22 cellular contexts compared by ENCODE assay signal in the genomic region with DNA sequence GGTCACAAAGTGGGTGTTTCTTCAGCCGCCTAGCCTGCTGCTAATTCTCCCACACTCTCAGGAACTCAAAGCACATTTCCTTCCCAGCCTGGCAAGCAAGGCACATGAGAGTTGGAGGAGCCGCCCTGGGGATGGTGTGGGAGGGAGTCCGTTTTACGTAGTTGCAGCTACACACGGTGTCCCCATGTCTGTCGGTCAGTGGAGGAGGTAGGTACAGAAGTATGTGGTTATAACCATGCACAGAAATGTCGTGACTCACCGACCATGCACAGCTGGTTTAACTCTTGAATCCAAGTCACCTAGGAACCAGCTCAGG. TPM values are rescaled to one million over a fixed set of nuclear protein-coding genes. Genes with fewer than 3 reads are reported as not detected.
DNase-seq lines count a peak whose midpoint lies in the region; ATAC-seq and TF ChIP-seq lines count a peak whose summit lies in the region.
"Had no signal": no experiment of that assay in that cellular context is flagged by ENCODE, and none has a peak within 500 bp of the region (broad histone marks: within the 10 kb centered on the region; RNA-seq: fewer than 3 reads in every experiment).

No MANE protein-coding gene starts in this region.

- H3K9me2 ChIP-seq in GM23248 (ENCODE audit: insufficient read depth) (no peaks in the 10 kb centered on the region), SK-N-SH (no peaks in the 10 kb centered on the region)

- peaks cover 0 to 4% (median 0%) of the 10 kb centered on the region in 11 donors for H3K9me3 Mint-ChIP-seq in naive thymus-derived CD4-positive, alpha-beta T cell
- H3K9me3 Mint-ChIP-seq: CD4-positive, alpha-beta memory T cell; endodermal cell; stimulated activated naive CD8-positive, alpha-beta T cell treated with anti-CD3 and anti-CD28 coated beads, Interleukin-15, Interleukin-2, amounts not matched to agents 100 ng/mL and 50 ng/mL, for 24 hours had no signal

- H2AFZ ChIP-seq in GM23248 (no peak overlapping the region), SK-N-SH (ENCODE audit: low read depth) (0 out of 2 replicates have a peak overlapping the region, but pooled peaks have one; percentile 42)

- H3K79me2 ChIP-seq in GM23248 (ENCODE audit: insufficient read depth) (no peaks in the 10 kb centered on the region), SK-N-SH (ENCODE audit: insufficient read depth) (no peaks in the 10 kb centered on the region)

- peaks cover 0 to 4% (median 0%) of the 10 kb centered on the region in 5 donors for H3K27me3 Mint-ChIP-seq in naive thymus-derived CD4-positive, alpha-beta T cell

- DNase-seq in GM23248 (peak; percentile 29), SK-N-SH (no peak), foreskin keratinocyte (no peak), psoas muscle (no peak), tibial nerve (ENCODE audit: low spot score in 2 of 2) (no peak), NCI-H187 (lab: John Stamatoyannopoulos, UW) (no peak)
- DNase-seq in naive thymus-derived CD4-positive, alpha-beta T cell: no peak
- DNase-seq: activated effector memory CD4-positive, alpha-beta T cell treated with Interleukin-2 at 50 U/mL for 16 hours; amniotic stem cell; CD4-positive, alpha-beta memory T cell; endodermal cell; HCEC 1CT; MG63; NCI-H2029 treated with DMSO at 0.1 percent for 48 hours; NCI-H510A treated with DMSO at 0.1 percent for 48 hours; stimulated activated CD4-positive, alpha-beta T cell treated with anti-CD3 and anti-CD28 coated beads, Interleukin-15, amount 100 ng/mL, for 24 hours; T-helper 9 cell had no signal

- H3K4me3 ChIP-seq in GM23248 (no peak overlapping the region), SK-N-SH (ENCODE audit: low read depth in 2 of 2, low read length in 1 of 2) (no peak overlapping the region), psoas muscle (no peak overlapping the region), tibial nerve (no peak overlapping the region)
- no peak overlapping the region for H3K4me3 ChIP-seq in naive thymus-derived CD4-positive, alpha-beta T cell (ENCODE audit: low read length)
- H3K4me3 ChIP-seq: MG63 had no signal

- in situ Hi-C loops in GM23248 (cut with MboI): no loop called here

- H3K4me2 ChIP-seq in GM23248 (ENCODE audit: unreplicated experiment): no peak overlapping the region
- no peak overlapping the region for H3K4me2 ChIP-seq in SK-N-SH

- H3K36me3 Mint-ChIP-seq in naive thymus-derived CD4-positive, alpha-beta T cell: no peaks in the 10 kb centered on the region
- H3K36me3 Mint-ChIP-seq: CD4-positive, alpha-beta memory T cell had no signal

- H4K20me1 ChIP-seq in GM23248 (ENCODE audit: insufficient read depth) (no peaks in the 10 kb centered on the region), SK-N-SH (ENCODE audit: insufficient read depth) (no peaks in the 10 kb centered on the region)

- no peaks in the 10 kb centered on the region for H3K36me3 ChIP-seq in GM23248 (ENCODE audit: low read depth)
- H3K36me3 ChIP-seq in SK-N-SH (replicated peaks in 1 of 2; ENCODE audit: control insufficient read depth in 1 of 2, insufficient read depth in 2 of 2, low read length in 1 of 2): no peaks in the 10 kb centered on the region
- H3K36me3 ChIP-seq in psoas muscle (ENCODE audit: insufficient read depth in 1 of 2, low read depth in 1 of 2): no peaks in the 10 kb centered on the region
- no peaks in the 10 kb centered on the region for H3K36me3 ChIP-seq in naive thymus-derived CD4-positive, alpha-beta T cell (ENCODE audit: control insufficient read depth in 2 of 3, insufficient read depth in 3 of 3, low read length in 3 of 3)
- H3K36me3 ChIP-seq in tibial nerve: no peaks in the 10 kb centered on the region
- H3K36me3 ChIP-seq: MG63 had no signal

- no peak overlapping the region for H3K27ac ChIP-seq in GM23248
- H3K27ac ChIP-seq in SK-N-SH (ENCODE audit: low read depth in 2 of 2, low read length in 1 of 2): no peak overlapping the region
- H3K27ac ChIP-seq in foreskin keratinocyte: no peak overlapping the region
- no peak overlapping the region for H3K27ac ChIP-seq in psoas muscle
- H3K27ac ChIP-seq in naive thymus-derived CD4-positive, alpha-beta T cell (ENCODE audit: low read depth, low read length): no peak overlapping the region
- H3K27ac ChIP-seq in tibial nerve: no peak overlapping the region

- no peak for TF ChIP-seq EP300 in SK-N-SH (IDR thresholded peaks at IDR 0.05; ENCODE audit: borderline replicate concordance in 1 of 2, low read depth in 1 of 2, low read length in 1 of 2)
- TF ChIP-seq EP300 in tibial nerve (IDR thresholded peaks at IDR 0.05): no peak

- CTCF ChIA-PET in SK-N-SH (lab: Yijun Ruan, JAX): no interaction called here
- CTCF ChIA-PET in naive thymus-derived CD4-positive, alpha-beta T cell (lab: Charles Lee): no interaction called here

- no peaks in the 10 kb centered on the region for H3K4me1 Mint-ChIP-seq in naive thymus-derived CD4-positive, alpha-beta T cell
- H3K4me1 Mint-ChIP-seq: CD4-positive, alpha-beta memory T cell had no signal

- H3K9ac ChIP-seq in GM23248 (no peak overlapping the region), SK-N-SH (no peak overlapping the region)

- peaks cover 24% of the 10 kb centered on the region; the same call in 1 of the 2 replicates for H3F3A ChIP-seq in GM23248 (ENCODE audit: insufficient read depth)
- H3F3A ChIP-seq in SK-N-SH (replicated peaks; ENCODE audit: insufficient read depth): no peaks in the 10 kb centered on the region

- H3K27ac Mint-ChIP-seq in naive thymus-derived CD4-positive, alpha-beta T cell: peak overlapping the region in 1 of 9 donors; percentile 4
- H3K27ac Mint-ChIP-seq: CD4-positive, alpha-beta memory T cell; endodermal cell; stimulated activated naive CD8-positive, alpha-beta T cell treated with anti-CD3 and anti-CD28 coated beads, Interleukin-15, Interleukin-2, amounts not matched to agents 100 ng/mL and 50 ng/mL, for 24 hours had no signal

- 86 to 92% methylated on average over 8 of the region's 8 CpGs for WGBS in GM23248 (ENCODE audit: low coverage in 1 of 2, low lambda C conversion rate in 2 of 2, missing lambda C conversion rate in 2 of 2), 2 experiments
- 92% methylated on average over 2 of the region's 8 CpGs for WGBS in SK-N-SH (ENCODE audit: low lambda C conversion rate)
- 86 to 89% (median 88%) methylated on average over 8 of the region's 8 CpGs for WGBS in psoas muscle, 3 donors
- 74 to 90% methylated on average over 8 of the region's 8 CpGs for WGBS in tibial nerve, 2 donors

- no peak for TF ChIP-seq POLR2A in tibial nerve (IDR thresholded peaks at IDR 0.05)

- intact Hi-C loops in psoas muscle (cut with DNase I): loop anchor here in 1 of 2 donors (5.0 kb wide), 1 partner anchor 36 kb away; no protein-coding TSS in a partner anchor
- intact Hi-C loops in naive thymus-derived CD4-positive, alpha-beta T cell (cut with micrococcal nuclease): no loop called here

- POLR2A ChIA-PET in SK-N-SH (lab: Yijun Ruan, JAX): no interaction called here
- POLR2A ChIA-PET in naive thymus-derived CD4-positive, alpha-beta T cell (lab: Charles Lee): no interaction called here

- peak; percentile 37 for ATAC-seq in foreskin keratinocyte
- ATAC-seq in psoas muscle: peak in 3 of 4 donors; percentile 9 to 50 (median 29)
- no peak for ATAC-seq in naive thymus-derived CD4-positive, alpha-beta T cell
- no peak for ATAC-seq in HG03108 (IDR thresholded peaks at IDR 0.05; ENCODE audit: unreplicated experiment)
- ATAC-seq: activated CD4-positive, CD25-positive, alpha-beta regulatory T cell treated with anti-CD3 and anti-CD28 coated beads, Interleukin-2, amount 50 U/mL, for 24 hours had no signal

- no peak for TF ChIP-seq RAD21 in SK-N-SH (IDR thresholded peaks at IDR 0.05; ENCODE audit: low read length)

- no peak overlapping the region for H3K4me3 Mint-ChIP-seq in naive thymus-derived CD4-positive, alpha-beta T cell
- H3K4me3 Mint-ChIP-seq: CD4-positive, alpha-beta memory T cell; endodermal cell; stimulated activated naive CD8-positive, alpha-beta T cell treated with anti-CD3 and anti-CD28 coated beads, Interleukin-15, Interleukin-2, amounts not matched to agents 100 ng/mL and 50 ng/mL, for 24 hours had no signal

- H3K9me3 ChIP-seq in GM23248 (ENCODE audit: low read depth) (no peaks in the 10 kb centered on the region), SK-N-SH (no peaks in the 10 kb centered on the region), psoas muscle (no peaks in the 10 kb centered on the region), tibial nerve (no peaks in the 10 kb centered on the region)
- H3K9me3 ChIP-seq in naive thymus-derived CD4-positive, alpha-beta T cell (ENCODE audit: control insufficient read depth in 2 of 3, low read length in 3 of 3): no peaks in the 10 kb centered on the region
- H3K9me3 ChIP-seq: MG63 had no signal

- no peak for TF ChIP-seq CTCF in SK-N-SH (IDR thresholded peaks at IDR 0.05)
- no peak for TF ChIP-seq CTCF in foreskin keratinocyte (conservative IDR thresholded peaks at IDR 0.05)
- TF ChIP-seq CTCF in psoas muscle (IDR thresholded peaks at IDR 0.05): no peak
- TF ChIP-seq CTCF in tibial nerve (IDR thresholded peaks at IDR 0.05): no peak

- H3K4me1 ChIP-seq in GM23248 (ENCODE audit: insufficient read depth) (peaks cover 39% of the 10 kb centered on the region), SK-N-SH (ENCODE audit: control insufficient read depth in 1 of 2, insufficient read depth in 2 of 2, low read depth in 1 of 2, low read length in 1 of 2) (peaks cover 7 to 13% of the 10 kb centered on the region in 2 experiments; a peak in 3 of 4 replicates), foreskin keratinocyte (no peaks in the 10 kb centered on the region), psoas muscle (peaks cover 12% of the 10 kb centered on the region), tibial nerve (peaks cover 0 to 9% (median 0%) of the 10 kb centered on the region in 4 donors)
- no peaks in the 10 kb centered on the region for H3K4me1 ChIP-seq in naive thymus-derived CD4-positive, alpha-beta T cell (ENCODE audit: control insufficient read depth in 2 of 2, insufficient read depth in 2 of 2, low read length in 2 of 2)

- H3K27me3 ChIP-seq in GM23248 (replicated peaks; ENCODE audit: insufficient read depth) (no peaks in the 10 kb centered on the region), SK-N-SH (ENCODE audit: insufficient read depth) (no peaks in the 10 kb centered on the region), foreskin keratinocyte (no peaks in the 10 kb centered on the region), psoas muscle (ENCODE audit: insufficient read depth in 3 of 3, low read length in 2 of 3) (no peaks in the 10 kb centered on the region), tibial nerve (no peaks in the 10 kb centered on the region)
- no peaks in the 10 kb centered on the region for H3K27me3 ChIP-seq in naive thymus-derived CD4-positive, alpha-beta T cell (ENCODE audit: control insufficient read depth in 2 of 2, insufficient read depth in 2 of 2, low read length in 2 of 2)
- H3K27me3 ChIP-seq: MG63 had no signal

RNA-seq across cellular contexts. Expression of a gene that starts 46.7 kb away (rescaled TPM):
- total RNA-seq in GM23248 (2014; rRNA removed; shearing (Covaris generic)): 0.51 and 0.65 TPM in 2 replicates
- 0.71 and 0.78 TPM in 2 replicates for polyA plus RNA-seq in GM23248 (2016; fragmentation: Nextera tagmentation; extraction: Ambion mirVana)
- polyA plus RNA-seq in SK-N-SH (2012; rRNA removed): 1.3 and 1.9 TPM in 2 replicates
- polyA plus RNA-seq in SK-N-SH (2012; cell fraction: cytosol; rRNA removed): 2.2 and 3.0 TPM in 2 replicates
- 0.23 and 0.46 TPM in 2 replicates for polyA plus RNA-seq in SK-N-SH (2012; cell fraction: nucleus; rRNA removed)
- total RNA-seq in foreskin keratinocyte: 0.46 and 1.1 TPM in 2 replicates
- polyA plus RNA-seq in foreskin keratinocyte: 0.51 and 0.79 TPM in 2 replicates
- total RNA-seq in psoas muscle: 1 to 10 TPM in 2 of 4 donors, under 1 TPM in 2; 0.65 to 3.2 (median 1.3) TPM
- polyA plus RNA-seq in psoas muscle: 1 to 10 TPM in 2 of 3 donors, under 1 TPM in 1; 0.53 to 6.8 (median 5.5) TPM
- total RNA-seq in naive thymus-derived CD4-positive, alpha-beta T cell: under 1 TPM in 3 of 5 experiments, not detected in 2; 0.27 to 0.75 (median 0.51) TPM
- under 1 TPM; 0.41 to 0.43 TPM for polyA plus RNA-seq in naive thymus-derived CD4-positive, alpha-beta T cell
- 1 to 10 TPM in 2 of 4 donors, not detected in 2; 1.0 to 1.5 TPM for total RNA-seq in tibial nerve
- total RNA-seq: CD4-positive, alpha-beta memory T cell had no signal

RNA-seq across cellular contexts. Expression of a gene that starts 50.1 kb away (rescaled TPM):
- total RNA-seq in GM23248 (2014; rRNA removed; shearing (Covaris generic)): not detected in 2 replicates
- polyA plus RNA-seq in GM23248 (2016; fragmentation: Nextera tagmentation; extraction: Ambion mirVana) (not detected in 2 replicates), SK-N-SH (2012; rRNA removed) (0.03 TPM in 1 of 2 replicates, not detected in the other), foreskin keratinocyte (not detected in 2 replicates), psoas muscle (1 to 10 TPM in 1 of 3 donors, under 1 TPM in 2; 0.18 to 1.1 (median 0.84) TPM)
- 0.03 TPM in 1 of 2 replicates, not detected in the other for polyA plus RNA-seq in SK-N-SH (2012; cell fraction: cytosol; rRNA removed)
- polyA plus RNA-seq in SK-N-SH (2012; cell fraction: nucleus; rRNA removed): 0.11 TPM in 1 of 2 replicates, not detected in the other
- total RNA-seq in foreskin keratinocyte (not detected in 2 replicates), psoas muscle (1 to 10 TPM in 1 of 4 donors, under 1 TPM in 1, not detected in 2; 0.50 to 3.1 TPM), tibial nerve (not detected)
- total RNA-seq in naive thymus-derived CD4-positive, alpha-beta T cell: not detected
- not detected for polyA plus RNA-seq in naive thymus-derived CD4-positive, alpha-beta T cell
- total RNA-seq: CD4-positive, alpha-beta memory T cell; cerebellum; endodermal cell had no signal
- polyA plus RNA-seq: AG04450; CD4-positive, alpha-beta memory T cell had no signal

Comparison
In these comparisons a context has a peak if more than half of its experiments do, and no peak if none do; other contexts are left out.
1. ATAC-seq: peak in foreskin keratinocyte (single experiment) and psoas muscle (3 of 4); none in naive thymus-derived CD4-positive, alpha-beta T cell (single experiment) and HG03108 (single experiment).